24 cellular contexts compared by ENCODE assay signal in the genomic region with DNA sequence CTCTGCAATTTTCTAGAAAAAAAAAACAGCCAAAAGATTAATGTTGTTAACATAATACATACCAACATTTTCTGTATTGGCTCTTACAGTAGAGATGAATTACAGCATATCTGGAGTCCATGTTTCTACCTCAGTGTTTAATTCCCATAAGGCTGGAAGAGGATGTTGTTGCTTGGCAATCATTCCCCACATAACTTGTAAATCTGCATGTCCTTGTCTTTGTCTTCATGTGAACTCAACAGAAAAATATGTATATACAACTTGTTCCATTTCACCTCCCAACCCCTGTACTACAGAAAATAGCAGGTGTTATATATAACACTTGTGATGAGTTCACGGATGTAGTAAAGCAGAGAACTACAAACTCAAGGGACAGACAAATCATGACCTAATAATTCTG.
"Had no signal": no experiment of that assay in that cellular context is flagged by ENCODE, and none has a peak within 500 bp of the region (broad histone marks: within the 10 kb centered on the region; RNA-seq: fewer than 3 reads in every experiment).

No MANE protein-coding gene starts in this region.

- H3K9me3 ChIP-seq: mucosa of descending colon, prostate gland, thyroid gland had no signal

- H3K4me3 ChIP-seq: coronary artery, left lung, mucosa of descending colon, neural progenitor cell, prostate gland, right atrium auricular region, thyroid gland had no signal

- H3K27me3 ChIP-seq: left lung, neural progenitor cell, right atrium auricular region, thyroid gland had no signal

- H3K36me3 ChIP-seq: left lung, neural progenitor cell, prostate gland, right atrium auricular region, thyroid gland had no signal

- DNase-seq: activated B cell treated with CpG ODN at 0.5 μM for 24 hours; activated CD4-positive, alpha-beta memory T cell treated with anti-CD3 and anti-CD28 coated beads, Interleukin-2, amount 10 ng/mL, durations not matched to agents 7 days and 5 days; activated CD4-positive, alpha-beta T cell treated with anti-CD3 and anti-CD28 coated beads for 48 hours; activated CD8-positive, alpha-beta memory T cell treated with anti-CD3 and anti-CD28 coated beads, Interleukin-2, amount 10 ng/mL, durations not matched to agents 7 days and 5 days; activated naive CD4-positive, alpha-beta T cell; activated naive CD8-positive, alpha-beta T cell treated with anti-CD3 and anti-CD28 coated beads for 36 hours; activated T-cell treated with anti-CD3 and anti-CD28 coated beads, Interleukin-2, amount 50 U/mL, for 1 hour; amniotic stem cell; foreskin melanocyte; glutamatergic neuron; hippocampal formation; islet precursor cell; left lung; mucosa of descending colon; naive B cell; stimulated activated CD4-positive, alpha-beta T cell treated with anti-CD3 and anti-CD28 coated beads, Interleukin-2, amount 100 ng/mL, for 24 hours; stimulated activated naive CD4-positive, alpha-beta T cell treated with Interleukin-2 at 50 U/mL for 16 hours; T-helper 1 cell; T-helper 9 cell; thyroid gland had no signal

- H3K4me1 ChIP-seq: left lung, neural progenitor cell, prostate gland, right atrium auricular region, thyroid gland had no signal

- H3K27ac ChIP-seq: coronary artery, left lung, neural progenitor cell, prostate gland, right atrium auricular region, thyroid gland had no signal
